ENCODE assay signal across 33 cellular contexts in the genomic region with DNA sequence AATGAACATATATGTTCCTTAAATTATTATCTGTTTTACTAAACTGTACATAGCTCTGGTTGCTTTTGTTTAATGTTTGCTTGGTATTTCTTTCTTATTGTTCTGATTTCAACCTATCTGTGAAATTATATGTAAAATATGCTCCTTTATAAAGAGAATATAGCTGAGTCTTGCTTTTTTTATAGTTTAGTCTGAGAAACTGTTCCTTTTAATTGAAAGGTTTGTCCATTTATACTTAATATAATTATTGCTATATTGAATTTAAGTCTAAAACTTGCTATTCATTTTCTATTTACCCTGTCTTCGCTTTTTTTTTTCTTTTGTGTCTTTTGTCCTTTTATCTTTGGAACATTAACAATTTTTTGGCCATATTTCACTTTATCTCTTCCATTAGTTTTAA.
"Had no signal": no experiment of that assay in that cellular context is flagged by ENCODE, and none has a peak within 500 bp of the region (broad histone marks: within the 10 kb centered on the region; RNA-seq: fewer than 3 reads in every experiment).

No MANE protein-coding gene starts in this region.

- ATAC-seq: activated naive CD4-positive, alpha-beta T cell treated with anti-CD3 and anti-CD28 coated beads, Interleukin-2, amount 50 U/mL, for 72 hours; activated naive CD8-positive, alpha-beta T cell treated with anti-CD3 and anti-CD28 coated beads, Interleukin-2, amount 50 U/mL, for 24 hours; activated T-cell treated with anti-CD3 and anti-CD28 coated beads, Interleukin-2, amount 50 U/mL, for 4 hours; activated T-cell treated with anti-CD3 and anti-CD28 coated beads, Interleukin-2, amount 50 U/mL, for 72 hours; activated T-helper 17 cell treated with anti-CD3 and anti-CD28 coated beads, Interleukin-2, amount 50 U/mL, for 72 hours; body of pancreas had no signal

- H3K4me1 ChIP-seq: adrenal gland, ascending aorta, breast epithelium had no signal

- H3K27ac ChIP-seq: adrenal gland, ascending aorta, body of pancreas, brain microvascular endothelial cell, breast epithelium, cardiac muscle cell had no signal

- H3K36me3 ChIP-seq: adrenal gland, ascending aorta, brain microvascular endothelial cell, breast epithelium, cardiac muscle cell had no signal

- DNase-seq: activated effector memory CD4-positive, alpha-beta T cell treated with anti-CD3 and anti-CD28 coated beads, Interleukin-2, amount 50 U/mL, for 16 hours; activated effector memory CD4-positive, alpha-beta T cell treated with Interleukin-2 at 50 U/mL for 16 hours; activated gamma-delta T cell; activated gamma-delta T cell treated with Interleukin-2 at 50 U/mL for 16 hours; activated naive CD4-positive, alpha-beta T cell; activated naive CD4-positive, alpha-beta T cell treated with anti-CD3 and anti-CD28 coated beads for 36 hours; activated naive CD4-positive, alpha-beta T cell treated with anti-CD3 and anti-CD28 coated beads, Interleukin-2, amount 10 ng/mL, durations not matched to agents 7 days and 5 days; activated naive CD4-positive, alpha-beta T cell treated with anti-CD3 and anti-CD28 coated beads, Interleukin-2, amount 50 U/mL, for 16 hours; activated naive CD4-positive, alpha-beta T cell treated with Interleukin-2 at 50 U/mL for 16 hours; activated naive CD8-positive, alpha-beta T cell treated with anti-CD3 and anti-CD28 coated beads for 36 hours; activated naive CD8-positive, alpha-beta T cell treated with anti-CD3 and anti-CD28 coated beads, Interleukin-2, amount 10 ng/mL, durations not matched to agents 7 days and 5 days; activated naive CD8-positive, alpha-beta T cell treated with anti-CD3 and anti-CD28 coated beads, Interleukin-2, amount 50 U/mL, for 24 hours; activated T-cell treated with anti-CD3 and anti-CD28 coated beads, Interleukin-2, amount 50 U/mL, for 24 hours; activated T-cell treated with anti-CD3 and anti-CD28 coated beads, Interleukin-2, amount 50 U/mL, for 4 hours; activated T-cell treated with anti-CD3 and anti-CD28 coated beads, Interleukin-2, amount 50 U/mL, for 48 hours; activated T-cell treated with anti-CD3 and anti-CD28 coated beads, Interleukin-2, amount 50 U/mL, for 72 hours; adrenal gland; amniotic stem cell; amygdala; anterior cingulate cortex; aorta; body of pancreas; brain microvascular endothelial cell; caudate nucleus; central memory CD4-positive, alpha-beta T cell; cerebellar nuclear complex had no signal

- H3K27me3 ChIP-seq: adrenal gland, ascending aorta, body of pancreas, brain microvascular endothelial cell, breast epithelium, cardiac muscle cell had no signal

- H3K4me3 ChIP-seq: adrenal gland, ascending aorta, body of pancreas, breast epithelium, cardiac muscle cell had no signal

- FAIRE-seq: astrocyte, bronchial epithelial cell had no signal

- H3K9me3 ChIP-seq: adrenal gland, ascending aorta, body of pancreas, breast epithelium had no signal
